1 cellular context compared by ENCODE assay signal in the genomic region with DNA sequence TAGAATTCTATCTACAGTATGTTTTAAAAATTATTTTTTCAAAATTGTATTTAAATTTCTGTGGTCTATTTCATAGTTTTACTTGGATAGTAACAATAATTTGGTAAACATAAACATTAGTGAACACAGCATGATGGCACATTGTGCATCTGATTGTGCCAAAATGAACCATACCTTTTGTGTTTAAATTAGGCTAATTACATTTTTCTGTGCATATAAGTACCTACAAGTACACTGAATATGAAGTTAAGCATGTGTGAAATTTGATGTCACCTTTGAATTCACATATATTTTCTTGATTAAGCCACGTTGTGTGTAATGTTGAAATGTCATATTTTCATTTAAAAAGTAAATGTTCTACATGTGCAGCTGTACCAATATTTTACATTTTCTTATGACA.
TF ChIP-seq lines count a peak whose summit lies in the region.

No MANE protein-coding gene starts in this region.

TF ChIP-seq in WTC11, 78 proteins besides CTCF, POLR2A, EP300 and RAD21 (continued from another document):
- TF ChIP-seq, protein P1, sequence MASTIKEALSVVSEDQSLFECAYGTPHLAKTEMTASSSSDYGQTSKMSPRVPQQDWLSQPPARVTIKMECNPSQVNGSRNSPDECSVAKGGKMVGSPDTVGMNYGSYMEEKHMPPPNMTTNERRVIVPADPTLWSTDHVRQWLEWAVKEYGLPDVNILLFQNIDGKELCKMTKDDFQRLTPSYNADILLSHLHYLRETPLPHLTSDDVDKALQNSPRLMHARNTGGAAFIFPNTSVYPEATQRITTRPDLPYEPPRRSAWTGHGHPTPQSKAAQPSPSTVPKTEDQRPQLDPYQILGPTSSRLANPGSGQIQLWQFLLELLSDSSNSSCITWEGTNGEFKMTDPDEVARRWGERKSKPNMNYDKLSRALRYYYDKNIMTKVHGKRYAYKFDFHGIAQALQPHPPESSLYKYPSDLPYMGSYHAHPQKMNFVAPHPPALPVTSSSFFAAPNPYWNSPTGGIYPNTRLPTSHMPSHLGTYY (CRISPR knock-in tag; IDR thresholded peaks at IDR 0.05), result no peak
- TF ChIP-seq, protein P2, sequence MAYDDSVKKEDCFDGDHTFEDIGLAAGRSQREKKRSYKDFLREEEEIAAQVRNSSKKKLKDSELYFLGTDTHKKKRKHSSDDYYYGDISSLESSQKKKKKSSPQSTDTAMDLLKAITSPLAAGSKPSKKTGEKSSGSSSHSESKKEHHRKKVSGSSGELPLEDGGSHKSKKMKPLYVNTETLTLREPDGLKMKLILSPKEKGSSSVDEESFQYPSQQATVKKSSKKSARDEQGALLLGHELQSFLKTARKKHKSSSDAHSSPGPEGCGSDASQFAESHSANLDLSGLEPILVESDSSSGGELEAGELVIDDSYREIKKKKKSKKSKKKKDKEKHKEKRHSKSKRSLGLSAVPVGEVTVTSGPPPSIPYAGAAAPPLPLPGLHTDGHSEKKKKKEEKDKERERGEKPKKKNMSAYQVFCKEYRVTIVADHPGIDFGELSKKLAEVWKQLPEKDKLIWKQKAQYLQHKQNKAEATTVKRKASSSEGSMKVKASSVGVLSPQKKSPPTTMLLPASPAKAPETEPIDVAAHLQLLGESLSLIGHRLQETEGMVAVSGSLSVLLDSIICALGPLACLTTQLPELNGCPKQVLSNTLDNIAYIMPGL (CRISPR knock-in tag; IDR thresholded peaks at IDR 0.05), result no peak
- no peak for TF ChIP-seq MXD4 (CRISPR knock-in tag; IDR thresholded peaks at IDR 0.05; ENCODE audit: borderline replicate concordance)
- TF ChIP-seq, protein P3, sequence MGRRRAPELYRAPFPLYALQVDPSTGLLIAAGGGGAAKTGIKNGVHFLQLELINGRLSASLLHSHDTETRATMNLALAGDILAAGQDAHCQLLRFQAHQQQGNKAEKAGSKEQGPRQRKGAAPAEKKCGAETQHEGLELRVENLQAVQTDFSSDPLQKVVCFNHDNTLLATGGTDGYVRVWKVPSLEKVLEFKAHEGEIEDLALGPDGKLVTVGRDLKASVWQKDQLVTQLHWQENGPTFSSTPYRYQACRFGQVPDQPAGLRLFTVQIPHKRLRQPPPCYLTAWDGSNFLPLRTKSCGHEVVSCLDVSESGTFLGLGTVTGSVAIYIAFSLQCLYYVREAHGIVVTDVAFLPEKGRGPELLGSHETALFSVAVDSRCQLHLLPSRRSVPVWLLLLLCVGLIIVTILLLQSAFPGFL (CRISPR knock-in tag; IDR thresholded peaks at IDR 0.05; ENCODE audit: borderline replicate concordance), result no peak
- no peak for TF ChIP-seq KAT7 (CRISPR knock-in tag; IDR thresholded peaks at IDR 0.05; ENCODE audit: borderline replicate concordance)
- no peak for TF ChIP-seq GABPB1 (CRISPR knock-in tag; IDR thresholded peaks at IDR 0.05)
- TF ChIP-seq, protein P4, sequence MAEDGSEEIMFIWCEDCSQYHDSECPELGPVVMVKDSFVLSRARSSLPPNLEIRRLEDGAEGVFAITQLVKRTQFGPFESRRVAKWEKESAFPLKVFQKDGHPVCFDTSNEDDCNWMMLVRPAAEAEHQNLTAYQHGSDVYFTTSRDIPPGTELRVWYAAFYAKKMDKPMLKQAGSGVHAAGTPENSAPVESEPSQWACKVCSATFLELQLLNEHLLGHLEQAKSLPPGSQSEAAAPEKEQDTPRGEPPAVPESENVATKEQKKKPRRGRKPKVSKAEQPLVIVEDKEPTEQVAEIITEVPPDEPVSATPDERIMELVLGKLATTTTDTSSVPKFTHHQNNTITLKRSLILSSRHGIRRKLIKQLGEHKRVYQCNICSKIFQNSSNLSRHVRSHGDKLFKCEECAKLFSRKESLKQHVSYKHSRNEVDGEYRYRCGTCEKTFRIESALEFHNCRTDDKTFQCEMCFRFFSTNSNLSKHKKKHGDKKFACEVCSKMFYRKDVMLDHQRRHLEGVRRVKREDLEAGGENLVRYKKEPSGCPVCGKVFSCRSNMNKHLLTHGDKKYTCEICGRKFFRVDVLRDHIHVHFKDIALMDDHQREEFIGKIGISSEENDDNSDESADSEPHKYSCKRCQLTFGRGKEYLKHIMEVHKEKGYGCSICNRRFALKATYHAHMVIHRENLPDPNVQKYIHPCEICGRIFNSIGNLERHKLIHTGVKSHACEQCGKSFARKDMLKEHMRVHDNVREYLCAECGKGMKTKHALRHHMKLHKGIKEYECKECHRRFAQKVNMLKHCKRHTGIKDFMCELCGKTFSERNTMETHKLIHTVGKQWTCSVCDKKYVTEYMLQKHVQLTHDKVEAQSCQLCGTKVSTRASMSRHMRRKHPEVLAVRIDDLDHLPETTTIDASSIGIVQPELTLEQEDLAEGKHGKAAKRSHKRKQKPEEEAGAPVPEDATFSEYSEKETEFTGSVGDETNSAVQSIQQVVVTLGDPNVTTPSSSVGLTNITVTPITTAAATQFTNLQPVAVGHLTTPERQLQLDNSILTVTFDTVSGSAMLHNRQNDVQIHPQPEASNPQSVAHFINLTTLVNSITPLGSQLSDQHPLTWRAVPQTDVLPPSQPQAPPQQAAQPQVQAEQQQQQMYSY (CRISPR knock-in tag; IDR thresholded peaks at IDR 0.05), result no peak
- no peak for TF ChIP-seq HMGA2 (CRISPR knock-in tag; IDR thresholded peaks at IDR 0.05)
- no peak for TF ChIP-seq ZNF671 (CRISPR knock-in tag; IDR thresholded peaks at IDR 0.05)
